Comparison of ENCODE assay signal across 12 cellular contexts in the genomic region with DNA sequence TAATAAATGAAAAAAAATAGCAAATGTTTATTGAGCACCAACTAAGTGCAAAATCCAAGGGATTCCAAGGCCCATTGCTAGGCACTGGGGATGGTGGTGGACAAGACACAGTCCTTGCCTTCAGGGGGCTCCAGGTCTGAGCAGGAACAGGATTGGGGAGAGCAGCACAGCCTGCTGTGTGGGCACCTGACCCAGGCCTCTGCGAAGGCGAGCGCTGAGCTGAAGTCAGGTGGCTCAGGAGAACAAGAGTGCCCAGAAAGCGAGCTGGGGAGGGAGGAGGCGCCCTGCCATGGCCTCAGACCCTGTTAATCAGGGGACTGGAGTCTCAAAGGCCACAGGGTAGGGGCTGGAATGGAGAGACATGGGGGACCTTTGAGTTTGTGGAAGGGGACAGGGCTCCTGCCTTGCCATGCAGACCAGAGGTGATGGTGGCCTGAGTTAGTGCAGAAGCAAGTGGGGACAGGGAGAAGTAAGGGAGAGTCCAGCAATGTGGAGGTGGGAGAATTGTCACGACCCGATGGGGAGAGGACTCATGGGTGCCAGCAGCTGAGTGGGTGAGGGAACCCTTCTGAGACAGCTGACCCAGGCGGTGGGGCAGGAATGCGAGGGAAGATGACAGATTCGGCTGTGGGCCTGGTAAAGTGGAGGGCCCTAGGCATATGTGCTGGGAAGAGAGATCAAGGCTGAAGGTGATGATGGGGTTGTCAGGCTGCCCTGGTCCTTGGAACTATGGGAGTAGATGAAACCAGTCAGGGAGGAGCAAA. TPM values are rescaled to one million over a fixed set of nuclear protein-coding genes. Genes with fewer than 3 reads are reported as not detected.
DNase-seq lines count a peak whose midpoint lies in the region; ATAC-seq, FAIRE-seq and TF ChIP-seq lines count a peak whose summit lies in the region.
"Had no signal": no experiment of that assay in that cellular context is flagged by ENCODE, and none has a peak within 500 bp of the region (broad histone marks: within the 10 kb centered on the region; RNA-seq: fewer than 3 reads in every experiment).

No MANE protein-coding gene starts in this region.

- FAIRE-seq in H1 (lab: Jason Lieb, UNC): no peak

- no peak for TF ChIP-seq RAD21 in H1 (IDR thresholded peaks at IDR 0.05 in 1 of 2, conservative IDR thresholded peaks at IDR 0.05 in 1 of 2; ENCODE audit: low read depth in 2 of 2, low read length in 2 of 2)

- H2BK20ac ChIP-seq in H1 (ENCODE audit: low read length): no peak overlapping the region

- peaks cover 7% of the 10 kb centered on the region for H3K36me3 Mint-ChIP-seq in activated naive CD4-positive, alpha-beta T cell treated with anti-CD3 and anti-CD28 coated beads, Interleukin-2, amount 50 U/mL, for 24 hours

- H3K4me1 Mint-ChIP-seq in activated naive CD4-positive, alpha-beta T cell treated with anti-CD3 and anti-CD28 coated beads, Interleukin-2, amount 50 U/mL, for 24 hours: peaks cover 75% of the 10 kb centered on the region
- H3K4me1 Mint-ChIP-seq in stimulated activated naive CD8-positive, alpha-beta T cell treated with anti-CD3 and anti-CD28 coated beads, Interleukin-15, amount 100 ng/mL, for 72 hours: peaks cover 87% of the 10 kb centered on the region

- no peak overlapping the region for H2BK120ac ChIP-seq in H1 (replicated peaks; ENCODE audit: low read depth, low read length)

- peak overlapping the region in 1 of 4 experiments; percentile 3; a peak in 1 of 7 replicates for H3K9ac ChIP-seq in H1 (replicated peaks in 1 of 4; ENCODE audit: extremely low read depth in 1 of 4, low read depth in 3 of 4, low read length in 3 of 4)

- H3K27me3 ChIP-seq in H1 (replicated peaks in 1 of 4; ENCODE audit: control insufficient read depth in 3 of 4, extremely low read depth in 1 of 4, insufficient read depth in 3 of 4, low read length in 3 of 4) (no peaks in the 10 kb centered on the region), PC-9 (ENCODE audit: insufficient read depth, low read depth) (no peaks in the 10 kb centered on the region)

- peak overlapping the region; percentile 9 for H3K4me3 Mint-ChIP-seq in activated naive CD4-positive, alpha-beta T cell treated with anti-CD3 and anti-CD28 coated beads, Interleukin-2, amount 50 U/mL, for 24 hours
- peak overlapping the region in 1 of 2 donors; percentile 2 for H3K4me3 Mint-ChIP-seq in stimulated activated naive CD8-positive, alpha-beta T cell treated with anti-CD3 and anti-CD28 coated beads, Interleukin-15, amount 100 ng/mL, for 72 hours

- H3K4me2 ChIP-seq in H1 (ENCODE audit: insufficient read depth in 1 of 2, low read depth in 2 of 2, low read length in 2 of 2) (no peak overlapping the region), PC-9 (no peak overlapping the region)

- H2AFZ ChIP-seq in H1 (ENCODE audit: low read length) (no peak overlapping the region), PC-9 (no peak overlapping the region)

- H4K20me1 ChIP-seq in H1 (replicated peaks in 1 of 2; ENCODE audit: control insufficient read depth in 1 of 2, insufficient read depth in 2 of 2, low read length in 2 of 2) (peaks cover 3 to 4% of the 10 kb centered on the region in 2 experiments), PC-9 (ENCODE audit: insufficient read depth) (no peaks in the 10 kb centered on the region; the same call in 1 of the 2 replicates)

- no peaks in the 10 kb centered on the region for H3K9me2 ChIP-seq in PC-9 (ENCODE audit: insufficient read depth)

- H3K79me1 ChIP-seq in H1 (ENCODE audit: low read depth, low read length): no peaks in the 10 kb centered on the region

- H3K4ac ChIP-seq in H1 (replicated peaks; ENCODE audit: insufficient read length, low read depth, low read length): no peak overlapping the region

- H3K4me3 ChIP-seq in H1 (ENCODE audit: extremely low read depth in 1 of 4, insufficient read depth in 2 of 4, low read depth in 3 of 4, low read length in 4 of 4) (no peak overlapping the region), PC-9 (no peak overlapping the region)

- peaks cover 17% of the 10 kb centered on the region for H3F3A ChIP-seq in PC-9 (ENCODE audit: insufficient read depth, low read depth)

- H3K27ac Mint-ChIP-seq in activated naive CD4-positive, alpha-beta T cell treated with anti-CD3 and anti-CD28 coated beads, Interleukin-2, amount 50 U/mL, for 24 hours: peak overlapping the region; percentile 95
- peak overlapping the region; percentile 74 to 88 for H3K27ac Mint-ChIP-seq in stimulated activated naive CD8-positive, alpha-beta T cell treated with anti-CD3 and anti-CD28 coated beads, Interleukin-15, amount 100 ng/mL, for 72 hours

- no peaks in the 10 kb centered on the region for H3K9me3 Mint-ChIP-seq in activated naive CD4-positive, alpha-beta T cell treated with anti-CD3 and anti-CD28 coated beads, Interleukin-2, amount 50 U/mL, for 24 hours
- no peaks in the 10 kb centered on the region for H3K9me3 Mint-ChIP-seq in stimulated activated naive CD8-positive, alpha-beta T cell treated with anti-CD3 and anti-CD28 coated beads, Interleukin-15, amount 100 ng/mL, for 72 hours

- no peak overlapping the region for H3K14ac ChIP-seq in H1 (ENCODE audit: insufficient read length)

- POLR2A ChIA-PET in H1 (lab: Charles Lee; ENCODE audit: partially characterized antibody) (interaction anchor here (0.8 to 9.5 kb wide), 4 partner anchors 9 to 17 kb away, joined by 3 to 49 read pairs (median 4); no protein-coding TSS in a partner anchor), PC-9 (lab: Charles Lee; ENCODE audit: unreplicated experiment) (interaction anchor here (0.6 kb wide), 1 partner anchor 27 kb away, joined by 3 read pairs; no protein-coding TSS in a partner anchor)

- TF ChIP-seq CTCF in VCaP (conservative IDR thresholded peaks at IDR 0.05): no peak
- TF ChIP-seq CTCF in H1 (IDR thresholded peaks at IDR 0.05; ENCODE audit: control extremely low read depth in 1 of 3, insufficient read depth in 1 of 3, low read depth in 1 of 3, low read length in 3 of 3): no peak
- no peak for TF ChIP-seq CTCF in PC-9 (conservative IDR thresholded peaks at IDR 0.05)

- H3K4me1 ChIP-seq in H1 (replicated peaks in 1 of 4; ENCODE audit: control insufficient read depth in 3 of 4, insufficient read depth in 4 of 4, low read length in 3 of 4) (peaks cover 0 to 14% (median 5%) of the 10 kb centered on the region in 4 experiments; a peak in 5 of 7 replicates), PC-9 (replicated peaks; ENCODE audit: insufficient read depth) (0 out of 2 replicates have a peak, but pooled peaks cover 2% of the 10 kb centered on the region)

- no peak for DNase-seq in activated naive CD4-positive, alpha-beta T cell (lab: John Stamatoyannopoulos, UW)
- DNase-seq in H1 (ENCODE audit: low read depth in 1 of 2, low spot score in 2 of 2) (no peak), NCI-H1436 (lab: John Stamatoyannopoulos, UW) (no peak), PC-9 (no peak)
- no peak for DNase-seq in stimulated activated naive CD8-positive, alpha-beta T cell treated with anti-CD3 and anti-CD28 coated beads, Interleukin-15, amount 100 ng/mL, for 72 hours
- DNase-seq: activated CD4-positive, alpha-beta T cell treated with anti-CD3 and anti-CD28 coated beads, Interleukin-2, amount 50 U/mL, for 48 hours; DND-41; stimulated activated CD4-positive, alpha-beta T cell treated with anti-CD3 and anti-CD28 coated beads, Interleukin-1b, Interleukin-23, amount 100 ng/mL, for 48 hours; SW 1271 had no signal

- intact Hi-C loops in PC-9 (cut with micrococcal nuclease; ENCODE audit: unreplicated experiment): no loop called here

- CTCF ChIA-PET in H1 (lab: Charles Lee; ENCODE audit: partially characterized antibody) (interaction anchor here (0.9 to 2.1 kb wide), 3 partner anchors 17 to 24 kb away, joined by 3 to 8 read pairs (median 5); no protein-coding TSS in a partner anchor), PC-9 (lab: Charles Lee) (no interaction called here)

- no peak overlapping the region for H4K91ac ChIP-seq in H1 (replicated peaks; ENCODE audit: insufficient read length, low read length)

- H2BK5ac ChIP-seq in H1 (ENCODE audit: low read depth, low read length): no peak overlapping the region

- no peak for ATAC-seq in stimulated activated naive CD8-positive, alpha-beta T cell treated with anti-CD3 and anti-CD28 coated beads, Interleukin-15, amount 100 ng/mL, for 72 hours
- ATAC-seq in HG03159 (IDR thresholded peaks at IDR 0.05; ENCODE audit: unreplicated experiment): no peak

- H3K27me3 Mint-ChIP-seq in activated naive CD4-positive, alpha-beta T cell treated with anti-CD3 and anti-CD28 coated beads, Interleukin-2, amount 50 U/mL, for 24 hours: no peaks in the 10 kb centered on the region
- no peaks in the 10 kb centered on the region for H3K27me3 Mint-ChIP-seq in stimulated activated naive CD8-positive, alpha-beta T cell treated with anti-CD3 and anti-CD28 coated beads, Interleukin-15, amount 100 ng/mL, for 72 hours

- 93% methylated on average over 10 of the region's 10 CpGs; no CpG with 5 or more reads in 1 of the 2 experiments for WGBS in H1 (ENCODE audit: extremely low coverage in 1 of 2, insufficient coverage in 1 of 2, insufficient read length in 1 of 2, insufficient replicate concordance in 2 of 2, low coverage in 1 of 2, low lambda C conversion rate in 2 of 2, missing lambda C conversion rate in 1 of 2), 2 experiments

- no TSS peak for BruUV-seq in PC-9 (replicated peaks; lab: Mats Ljungman, UMichigan)

- no peak for TF ChIP-seq POLR2A in H1 (IDR thresholded peaks at IDR 0.05; ENCODE audit: control extremely low read depth in 1 of 2, low read depth in 2 of 2, low read length in 2 of 2)

- no peaks in the 10 kb centered on the region for H3K79me2 ChIP-seq in H1 (ENCODE audit: control insufficient read depth in 1 of 2, insufficient read depth in 2 of 2, low read length in 2 of 2)
- H3K79me2 ChIP-seq in PC-9 (ENCODE audit: low read depth): no peaks in the 10 kb centered on the region

- no peak overlapping the region for H2AK5ac ChIP-seq in H1 (ENCODE audit: low read depth, low read length)

- H3K27ac ChIP-seq in VCaP (peak overlapping the region; percentile 96), H1 (ENCODE audit: low read depth, low read length) (no peak overlapping the region), PC-9 (no peak overlapping the region)

- H3K9me3 ChIP-seq in H1 (ENCODE audit: insufficient read depth in 2 of 2, low read depth in 1 of 2, low read length in 1 of 2) (no peaks in the 10 kb centered on the region), PC-9 (ENCODE audit: insufficient read depth, low read depth) (no peaks in the 10 kb centered on the region)

- no peak for TF ChIP-seq EP300 in H1 (IDR thresholded peaks at IDR 0.05; ENCODE audit: borderline replicate concordance in 1 of 2, low read depth in 2 of 2, low read length in 2 of 2)

- no peak overlapping the region for H3K18ac ChIP-seq in H1 (ENCODE audit: extremely low read depth, low read length)

- H4K5ac ChIP-seq in H1 (ENCODE audit: insufficient read length, low read depth, low read length): no peak overlapping the region

- no peak overlapping the region for H2BK15ac ChIP-seq in H1 (ENCODE audit: low read length)

- no peak overlapping the region for H3K23ac ChIP-seq in H1 (ENCODE audit: insufficient read length)

- no peak overlapping the region for H3K56ac ChIP-seq in H1 (replicated peaks; ENCODE audit: insufficient read length, low read depth, low read length)

- 0 out of 2 replicates have a peak overlapping the region, but pooled peaks have one; percentile 14 for H4K8ac ChIP-seq in H1 (ENCODE audit: extremely low read depth, insufficient read depth, low read length)

- H3K36me3 ChIP-seq in H1 (ENCODE audit: control insufficient read depth in 2 of 4, insufficient read depth in 4 of 4, low read length in 3 of 4) (peaks cover 0 to 12% (median 5%) of the 10 kb centered on the region in 4 experiments; a peak in 5 of 8 replicates), PC-9 (ENCODE audit: low read depth) (no peaks in the 10 kb centered on the region; the same call in 1 of the 2 replicates)

- 0 out of 2 replicates have a peak overlapping the region, but pooled peaks have one; percentile 0 for H2BK12ac ChIP-seq in H1 (ENCODE audit: low read depth, low read length)

- peaks cover 3% of the 10 kb centered on the region; the same call in 1 of the 2 replicates for H3K23me2 ChIP-seq in H1 (ENCODE audit: low read depth, low read length)

RNA-seq across cellular contexts. Expression of a gene that starts 4.1 kb away (rescaled TPM):
- total RNA-seq in H1 (2021; fragmentation: NEBNext Ultra II Directional; extraction: Animal tissue kit (Norgen Biotek cat#: 25700)): 20.7 and 22.9 TPM in 2 replicates
- polyA plus RNA-seq in H1 (2011; rRNA removed): 35.2 and 49.8 TPM in 2 replicates
- polyA plus RNA-seq in H1 (2011; cell fraction: cytosol; rRNA removed): 30.9 TPM
- 22.4 TPM for polyA plus RNA-seq in H1 (2011; cell fraction: nucleus; rRNA removed)
- polyA plus RNA-seq in H1 (2012, experiment 1 of 2): 14.2 to 25.3 TPM (median 22.8 TPM) in 4 replicates
- polyA plus RNA-seq in H1 (2012, experiment 2 of 2): 15.5 TPM
- 17.4 TPM for polyA plus RNA-seq in H1 (2013, experiment 1 of 2)
- polyA plus RNA-seq in H1 (2013, experiment 2 of 2): 16.4 TPM
- 18.7 and 27.7 TPM in 2 replicates for polyA minus RNA-seq in H1 (2011; rRNA and poly(A)+ RNA removed)
- polyA minus RNA-seq in H1 (2011; cell fraction: cytosol; rRNA and poly(A)+ RNA removed): 24.6 TPM
- polyA minus RNA-seq in H1 (2011; cell fraction: nucleus; rRNA and poly(A)+ RNA removed): 17.7 TPM
- 53.3 and 59.7 TPM in 2 replicates for total RNA-seq in PC-9 (2021)

RNA-seq across cellular contexts. Expression of a gene that starts 33.2 kb away (rescaled TPM):
- total RNA-seq in H1 (2021; fragmentation: NEBNext Ultra II Directional; extraction: Animal tissue kit (Norgen Biotek cat#: 25700)): 22.0 and 25.0 TPM in 2 replicates
- polyA plus RNA-seq in H1 (2011; rRNA removed): 11.1 and 16.8 TPM in 2 replicates
- polyA plus RNA-seq in H1 (2011; cell fraction: cytosol; rRNA removed): 26.1 TPM
- polyA plus RNA-seq in H1 (2011; cell fraction: nucleus; rRNA removed): 32.9 TPM
- polyA plus RNA-seq in H1 (2012, experiment 1 of 2): 22.7 to 26.5 TPM (median 25.2 TPM) in 4 replicates
- 11.2 TPM for polyA plus RNA-seq in H1 (2012, experiment 2 of 2)
- polyA plus RNA-seq in H1 (2013, experiment 1 of 2): 20.9 TPM
- 19.3 TPM for polyA plus RNA-seq in H1 (2013, experiment 2 of 2)
- 4.1 and 5.3 TPM in 2 replicates for polyA minus RNA-seq in H1 (2011; rRNA and poly(A)+ RNA removed)
- polyA minus RNA-seq in H1 (2011; cell fraction: cytosol; rRNA and poly(A)+ RNA removed): 14.2 TPM
- 13.0 TPM for polyA minus RNA-seq in H1 (2011; cell fraction: nucleus; rRNA and poly(A)+ RNA removed)
- 34.6 and 43.1 TPM in 2 replicates for total RNA-seq in PC-9 (2021)

RNA-seq across cellular contexts. Expression of a gene that starts 35.3 kb away (rescaled TPM):
- 16.6 and 17.7 TPM in 2 replicates for total RNA-seq in H1 (2021; fragmentation: NEBNext Ultra II Directional; extraction: Animal tissue kit (Norgen Biotek cat#: 25700))
- polyA plus RNA-seq in H1 (2011; rRNA removed): 10.2 and 14.2 TPM in 2 replicates
- polyA plus RNA-seq in H1 (2011; cell fraction: cytosol; rRNA removed): 14.9 TPM
- polyA plus RNA-seq in H1 (2011; cell fraction: nucleus; rRNA removed): 7.7 TPM
- 10.7 to 14.9 TPM (median 12.4 TPM) in 4 replicates for polyA plus RNA-seq in H1 (2012, experiment 1 of 2)
- 13.3 TPM for polyA plus RNA-seq in H1 (2012, experiment 2 of 2)
- 12.5 TPM for polyA plus RNA-seq in H1 (2013, experiment 1 of 2)
- polyA plus RNA-seq in H1 (2013, experiment 2 of 2): 12.3 TPM
- polyA minus RNA-seq in H1 (2011; rRNA and poly(A)+ RNA removed): 1.9 and 3.4 TPM in 2 replicates
- polyA minus RNA-seq in H1 (2011; cell fraction: cytosol; rRNA and poly(A)+ RNA removed): 6.5 TPM
- polyA minus RNA-seq in H1 (2011; cell fraction: nucleus; rRNA and poly(A)+ RNA removed): 7.7 TPM
- 10.9 and 18.1 TPM in 2 replicates for total RNA-seq in PC-9 (2021)

RNA-seq across cellular contexts. Expression of a gene that starts 35.5 kb away (rescaled TPM):
- 26.8 and 28.5 TPM in 2 replicates for total RNA-seq in H1 (2021; fragmentation: NEBNext Ultra II Directional; extraction: Animal tissue kit (Norgen Biotek cat#: 25700))
- polyA plus RNA-seq in H1 (2011; rRNA removed): 23.4 and 33.7 TPM in 2 replicates
- 32.4 TPM for polyA plus RNA-seq in H1 (2011; cell fraction: cytosol; rRNA removed)
- polyA plus RNA-seq in H1 (2011; cell fraction: nucleus; rRNA removed): 53.1 TPM
- polyA plus RNA-seq in H1 (2012, experiment 1 of 2): 12.8 to 28.5 TPM (median 23.6 TPM) in 4 replicates
- polyA plus RNA-seq in H1 (2012, experiment 2 of 2): 24.2 TPM
- polyA plus RNA-seq in H1 (2013, experiment 1 of 2): 11.8 TPM
- 10.4 TPM for polyA plus RNA-seq in H1 (2013, experiment 2 of 2)
- 13.8 and 20.8 TPM in 2 replicates for polyA minus RNA-seq in H1 (2011; rRNA and poly(A)+ RNA removed)
- 17.4 TPM for polyA minus RNA-seq in H1 (2011; cell fraction: cytosol; rRNA and poly(A)+ RNA removed)
- 20.7 TPM for polyA minus RNA-seq in H1 (2011; cell fraction: nucleus; rRNA and poly(A)+ RNA removed)
- total RNA-seq in PC-9 (2021): 35.3 and 57.9 TPM in 2 replicates

RNA-seq across cellular contexts. Expression of a gene that starts 49.4 kb away (rescaled TPM):
- 54.1 TPM in 2 replicates for total RNA-seq in H1 (2021; fragmentation: NEBNext Ultra II Directional; extraction: Animal tissue kit (Norgen Biotek cat#: 25700))
- 109 and 113 TPM in 2 replicates for polyA plus RNA-seq in H1 (2011; rRNA removed)
- 122 TPM for polyA plus RNA-seq in H1 (2011; cell fraction: cytosol; rRNA removed)
- polyA plus RNA-seq in H1 (2011; cell fraction: nucleus; rRNA removed): 86.3 TPM
- polyA plus RNA-seq in H1 (2012, experiment 1 of 2): 67.0 to 98.0 TPM (median 84.3 TPM) in 4 replicates
- 76.1 TPM for polyA plus RNA-seq in H1 (2012, experiment 2 of 2)
- 137 TPM for polyA plus RNA-seq in H1 (2013, experiment 1 of 2)
- 144 TPM for polyA plus RNA-seq in H1 (2013, experiment 2 of 2)
- 25.6 and 27.0 TPM in 2 replicates for polyA minus RNA-seq in H1 (2011; rRNA and poly(A)+ RNA removed)
- polyA minus RNA-seq in H1 (2011; cell fraction: cytosol; rRNA and poly(A)+ RNA removed): 18.2 TPM
- polyA minus RNA-seq in H1 (2011; cell fraction: nucleus; rRNA and poly(A)+ RNA removed): 109 TPM
- total RNA-seq in PC-9 (2021): 50.2 and 66.9 TPM in 2 replicates
